In the genomic region with DNA sequence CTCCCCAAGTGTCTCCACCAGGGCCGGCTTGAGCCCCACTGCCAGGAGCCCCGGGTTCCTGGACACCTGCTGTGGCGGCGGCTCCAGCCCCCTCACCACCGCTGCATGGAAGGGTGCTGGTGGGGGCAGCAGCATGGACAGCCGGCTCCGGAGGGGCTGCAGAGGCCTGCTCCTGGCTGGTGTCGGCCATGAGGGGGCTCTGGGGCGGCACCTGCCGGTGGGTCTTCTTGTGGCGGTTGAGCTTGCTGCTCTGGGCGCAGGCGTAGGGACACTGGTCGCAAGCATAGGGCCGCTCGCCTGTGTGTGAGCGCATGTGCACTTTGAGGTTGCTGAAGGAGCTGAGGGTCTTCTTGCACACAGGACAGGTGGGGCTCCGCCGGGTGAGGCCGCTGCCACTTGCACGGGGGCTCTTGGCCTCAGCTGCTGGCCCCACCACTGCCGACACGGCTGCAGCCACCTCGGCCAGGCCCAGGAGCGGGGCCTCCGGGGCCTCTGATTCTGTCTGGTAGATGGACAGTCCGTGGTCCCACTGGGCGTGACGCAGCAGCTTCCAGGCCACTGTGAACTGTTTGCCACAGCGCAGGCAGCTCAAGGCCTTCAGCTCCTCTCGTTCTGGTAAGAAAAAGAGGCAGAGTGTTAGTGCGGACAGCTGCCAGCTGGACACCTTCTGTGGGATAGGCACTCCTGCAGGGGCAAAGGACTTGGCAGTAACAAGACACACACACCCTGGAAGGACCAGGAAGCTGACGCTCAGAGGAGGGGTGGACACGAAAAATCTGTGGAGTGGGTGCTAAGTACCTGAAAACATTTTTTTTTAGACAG, we compare ENCODE assay signal across 1 cellular context.
TF ChIP-seq lines count a peak whose summit lies in the region.

No MANE protein-coding gene starts in this region.

TF ChIP-seq in GM23338, 12 proteins besides CTCF, POLR2A, EP300 and RAD21 (continued from another document):
- TF ChIP-seq EZH2 (IDR thresholded peaks at IDR 0.05; ENCODE audit: low read depth, unreplicated experiment) (no peak), ZNF114 (CRISPR knock-in tag; IDR thresholded peaks at IDR 0.05) (no peak)
